In genomic region chr6:153123801-153124200, GRCh38 we compare ENCODE assay signal across 19 cellular contexts. TPM values are rescaled to one million over a fixed set of nuclear protein-coding genes. Genes with fewer than 3 reads are reported as not detected.
DNase-seq lines count a peak whose midpoint lies in the region; ATAC-seq, FAIRE-seq and TF ChIP-seq lines count a peak whose summit lies in the region.
"Had no signal": no experiment of that assay in that cellular context is flagged by ENCODE, and none has a peak within 500 bp of the region (broad histone marks: within the 10 kb centered on the region; RNA-seq: fewer than 3 reads in every experiment).

No MANE protein-coding gene starts in this region.

- BruUV-seq in endothelial cell of umbilical vein (replicated peaks; lab: Mats Ljungman, UMichigan) (no TSS peak), mammary epithelial cell (replicated peaks; lab: Mats Ljungman, UMichigan) (no TSS peak)

- H4K20me1 ChIP-seq in endothelial cell of umbilical vein (replicated peaks; ENCODE audit: control insufficient read depth, extremely low read depth, insufficient read depth, low read length) = no peaks in the 10 kb centered on the region
- H4K20me1 ChIP-seq in mammary epithelial cell (ENCODE audit: insufficient read depth, low read length) = no peaks in the 10 kb centered on the region

- H3K4me1 ChIP-seq in endothelial cell of umbilical vein (ENCODE audit: control insufficient read depth, extremely low read depth, insufficient read depth, low read length) = peaks cover 3% of the 10 kb centered on the region
- H3K4me1 ChIP-seq in mammary epithelial cell (ENCODE audit: insufficient read depth, low read length) = peaks cover 4% of the 10 kb centered on the region
- H3K4me1 ChIP-seq: BE2C, tibial artery had no signal

- H3K27ac ChIP-seq in endothelial cell of umbilical vein (ENCODE audit: insufficient read depth, low read depth, low read length) = no peak overlapping the region
- H3K27ac ChIP-seq in mammary epithelial cell (ENCODE audit: insufficient read depth, low read depth, low read length) = no peak overlapping the region
- H3K27ac ChIP-seq: tibial artery had no signal

- H3K4me2 ChIP-seq in endothelial cell of umbilical vein (ENCODE audit: insufficient read depth, low read length) (no peak overlapping the region), mammary epithelial cell (ENCODE audit: insufficient read depth, low read depth, low read length) (no peak overlapping the region)

- TF ChIP-seq POLR2A in endothelial cell of umbilical vein (IDR thresholded peaks at IDR 0.05; ENCODE audit: low read depth, low read length) = no peak

- WGBS in mammary epithelial cell (ENCODE audit: low coverage, missing lambda C conversion rate) = 52% methylated on average over 3 of the region's 3 CpGs

- no peak overlapping the region for H3K9ac ChIP-seq in endothelial cell of umbilical vein (replicated peaks; ENCODE audit: extremely low read depth, insufficient read depth, low read length)
- H3K9ac ChIP-seq in mammary epithelial cell (ENCODE audit: insufficient read depth, low read length) = no peak overlapping the region

- CTCF ChIA-PET in endothelial cell of umbilical vein (lab: Charles Lee) (interaction anchor here (1.0 to 1.2 kb wide), 2 partner anchors 16 to 92 kb away, joined by 3 to 5 read pairs; no protein-coding TSS in a partner anchor), mammary epithelial cell (lab: Charles Lee; ENCODE audit: low non-redundant PET) (no interaction called here)

- TF ChIP-seq CTCF in endothelial cell of umbilical vein (IDR thresholded peaks at IDR 0.05; ENCODE audit: extremely low read depth in 1 of 2, insufficient read depth in 1 of 2, low read depth in 1 of 2, low read length in 2 of 2) (no peak), mammary epithelial cell (conservative IDR thresholded peaks at IDR 0.05 in 1 of 2, IDR thresholded peaks at IDR 0.05 in 1 of 2; ENCODE audit: extremely low read depth in 1 of 2, insufficient read depth in 1 of 2, low read depth in 1 of 2, low read length in 2 of 2) (no peak)

- peak overlapping the region; percentile 6 for H2AFZ ChIP-seq in endothelial cell of umbilical vein (ENCODE audit: low read depth, low read length)
- no peak overlapping the region for H2AFZ ChIP-seq in mammary epithelial cell (ENCODE audit: low read depth, low read length)

- H3K27me3 ChIP-seq in endothelial cell of umbilical vein (ENCODE audit: control insufficient read depth in 2 of 2, insufficient read depth in 2 of 2, low read length in 2 of 2) (peaks cover 2 to 11% of the 10 kb centered on the region in 2 experiments), mammary epithelial cell (ENCODE audit: insufficient read depth, low read length) (no peaks in the 10 kb centered on the region)
- H3K27me3 ChIP-seq: BE2C had no signal

- intact Hi-C loops in endothelial cell of umbilical vein (cut with micrococcal nuclease) = no loop called here
- intact Hi-C loops in mammary epithelial cell (cut with micrococcal nuclease) = no loop called here

- peak; percentile 4 for FAIRE-seq in endothelial cell of umbilical vein (lab: Jason Lieb, UNC)
- FAIRE-seq: frontal cortex, small intestine had no signal

- no peaks in the 10 kb centered on the region for H3K36me3 ChIP-seq in endothelial cell of umbilical vein (ENCODE audit: control insufficient read depth in 2 of 2, extremely low read depth in 1 of 2, insufficient read depth in 2 of 2, low read length in 2 of 2)
- no peaks in the 10 kb centered on the region for H3K36me3 ChIP-seq in mammary epithelial cell (ENCODE audit: insufficient read depth, low read length)
- H3K36me3 ChIP-seq: BE2C, tibial artery had no signal

- POLR2A ChIA-PET in endothelial cell of umbilical vein (lab: Charles Lee) = no interaction called here

- DNase-seq in NCI-H146 (lab: John Stamatoyannopoulos, UW) = peak; percentile 16
- DNase-seq in endothelial cell of umbilical vein (ENCODE audit: low read depth, low spot score) = no peak
- DNase-seq in SKM-1 treated with dmso at 0.1 percent for 144 hours (lab: John Stamatoyannopoulos, UW; ENCODE audit: unreplicated experiment) = no peak
- no peak for DNase-seq in mammary epithelial cell
- DNase-seq in kidney tubule cell (ENCODE audit: low spot score) = no peak
- DNase-seq: activated CD4-positive, alpha-beta memory T cell treated with anti-CD3 and anti-CD28 coated beads for 36 hours; BE2C; DMS153; left ventricle myocardium superior; NCI-H1105 treated with DMSO at 0.1 percent for 48 hours; NCI-H2227 treated with DMSO at 0.1 percent for 48 hours; posterior cingulate gyrus; small intestine; tibial artery had no signal

- in situ Hi-C loops in mammary epithelial cell (cut with MboI; ENCODE audit: low sequenced_read_pairs in 2 of 2) = no loop called here

- H3K4me3 ChIP-seq in endothelial cell of umbilical vein (replicated peaks in 1 of 3; ENCODE audit: insufficient read depth in 1 of 3, low read depth in 1 of 3, low read length in 3 of 3) (no peak overlapping the region), mammary epithelial cell (replicated peaks in 1 of 3; ENCODE audit: insufficient read depth in 1 of 3, low read depth in 2 of 3, low read length in 3 of 3) (no peak overlapping the region)
- H3K4me3 ChIP-seq: tibial artery had no signal

- H3K9me3 ChIP-seq in endothelial cell of umbilical vein (replicated peaks; ENCODE audit: control insufficient read depth, insufficient read depth, low read length) (no peaks in the 10 kb centered on the region), mammary epithelial cell (replicated peaks; ENCODE audit: insufficient read depth, low read length) (no peaks in the 10 kb centered on the region)
- H3K9me3 ChIP-seq: BE2C, tibial artery had no signal

- dilution Hi-C loops in endothelial cell of umbilical vein (cut with MboI; ENCODE audit: extremely low pct_ligation_motif_present, low sequenced_read_pairs) (no loop called here), mammary epithelial cell (cut with HindIII; ENCODE audit: low sequenced_read_pairs) (no loop called here)

- ATAC-seq in GM19324 (IDR thresholded peaks at IDR 0.05; ENCODE audit: low FRiP score, unreplicated experiment) (peak; percentile 84), HG02981 (IDR thresholded peaks at IDR 0.05; ENCODE audit: unreplicated experiment) (peak; percentile 61), HG03045 (IDR thresholded peaks at IDR 0.05; ENCODE audit: unreplicated experiment) (no peak)
- ATAC-seq: left ventricle myocardium superior; stimulated activated memory B cell treated with anti-CD40 and anti-IgM and Interleukin-4, amounts not matched to agents 10 μg/mL and 1 μg/mL and 100 μg/mL, for 72 hours had no signal

- H3K9me1 ChIP-seq in endothelial cell of umbilical vein (replicated peaks; ENCODE audit: control insufficient read depth, extremely low read depth, insufficient read depth, low read length) = no peaks in the 10 kb centered on the region

- no peaks in the 10 kb centered on the region for H3K79me2 ChIP-seq in endothelial cell of umbilical vein (ENCODE audit: control insufficient read depth, insufficient read depth, low read length)
- peaks cover 5% of the 10 kb centered on the region for H3K79me2 ChIP-seq in mammary epithelial cell (ENCODE audit: insufficient read depth, low read length)

TF ChIP-seq in endothelial cell of umbilical vein, 7 proteins besides CTCF, POLR2A, EP300 and RAD21:
- TF ChIP-seq MYC (IDR thresholded peaks at IDR 0.05; ENCODE audit: low read depth, low read length) = no peak
- TF ChIP-seq, protein P1, sequence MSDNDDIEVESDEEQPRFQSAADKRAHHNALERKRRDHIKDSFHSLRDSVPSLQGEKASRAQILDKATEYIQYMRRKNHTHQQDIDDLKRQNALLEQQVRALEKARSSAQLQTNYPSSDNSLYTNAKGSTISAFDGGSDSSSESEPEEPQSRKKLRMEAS (IDR thresholded peaks at IDR 0.05; ENCODE audit: insufficient read depth, insufficient read length) = no peak
- TF ChIP-seq GATA2 (IDR thresholded peaks at IDR 0.05; ENCODE audit: insufficient read depth, insufficient read length, low read depth, low read length) = no peak
- no peak for TF ChIP-seq JUN (IDR thresholded peaks at IDR 0.05; ENCODE audit: borderline replicate concordance, insufficient read depth, insufficient read length, low read depth)
- TF ChIP-seq EZH2 (IDR thresholded peaks at IDR 0.05; ENCODE audit: borderline replicate concordance, low read depth, low read length, severe bottlenecking) = no peak
- TF ChIP-seq FOS (IDR thresholded peaks at IDR 0.05; ENCODE audit: borderline replicate concordance, insufficient read depth, low read length) = no peak
- TF ChIP-seq POLR2AphosphoS5 (IDR thresholded peaks at IDR 0.05; ENCODE audit: insufficient read depth, low read depth, low read length) = no peak

RNA-seq across cellular contexts. Expression of gene RGS17, which starts 7.3 kb away (rescaled TPM):
- total RNA-seq in endothelial cell of umbilical vein (1.1 and 2.3 TPM in 2 replicates), mammary epithelial cell (1 to 10 TPM in 1 of 2 donors, under 1 TPM in 1; 0.50 to 4.1 TPM)
- polyA plus RNA-seq in endothelial cell of umbilical vein (0.18 and 0.40 TPM in 2 replicates), mammary epithelial cell (3.4 TPM)
- 0.27 and 0.49 TPM in 2 replicates for polyA plus RNA-seq in endothelial cell of umbilical vein (2011; cell fraction: cytosol; rRNA removed)
- polyA plus RNA-seq in endothelial cell of umbilical vein (2011; cell fraction: nucleus; rRNA removed) = 0.71 and 1.2 TPM in 2 replicates
- polyA plus RNA-seq in endothelial cell of umbilical vein (2012) = 0.63 and 1.6 TPM in 2 replicates
- polyA minus RNA-seq in endothelial cell of umbilical vein (0.41 and 0.70 TPM in 2 replicates), mammary epithelial cell (5.3 TPM)
- polyA minus RNA-seq in endothelial cell of umbilical vein (2011; cell fraction: cytosol; rRNA and poly(A)+ RNA removed) = not detected
- polyA minus RNA-seq in endothelial cell of umbilical vein (2011; cell fraction: nucleus; rRNA and poly(A)+ RNA removed) = 1.6 and 2.1 TPM in 2 replicates
- total RNA-seq: activated CD4-positive, alpha-beta memory T cell treated with anti-CD3 and anti-CD28 coated beads for 36 hours had no signal
